In genomic region chr3:48301020-48301813, GRCh38 we compare ENCODE assay signal across 9 cellular contexts. TPM values are rescaled to one million over a fixed set of nuclear protein-coding genes. Genes with fewer than 3 reads are reported as not detected.
A peak's percentile ranks its signal among the peaks of the same experiment; 100 is the strongest.
DNase-seq lines count a peak whose midpoint lies in the region; ATAC-seq, FAIRE-seq and TF ChIP-seq lines count a peak whose summit lies in the region.
"Had no signal": no experiment of that assay in that cellular context is flagged by ENCODE, and none has a peak within 500 bp of the region (broad histone marks: within the 10 kb centered on the region; RNA-seq: fewer than 3 reads in every experiment).

Gene NME6 (minus strand): TSS chr3:48301367.

- TF ChIP-seq POLR2A in HepG2 (IDR thresholded peaks at IDR 0.05; ENCODE audit: insufficient read depth in 1 of 2, low read depth in 2 of 2, low read length in 2 of 2), result peak; percentile 72 to 80

- in situ Hi-C loops in HepG2 (cut with HindIII; ENCODE audit: extremely low pct_ligation_motif_present, low pct_unique_long_range_greater_than_20kb), result no loop called here

- peak within 1 kb of the TSS; percentile 34 for H2AFZ ChIP-seq in HepG2 (ENCODE audit: low read length)

- BruUV-seq in HepG2 (replicated peaks; lab: Mats Ljungman, UMichigan), result no TSS peak

- peak within 1 kb of the TSS; percentile 91 for H3K9ac ChIP-seq in HepG2 (ENCODE audit: insufficient read depth, low read depth, low read length)

- peak within 1 kb of the TSS; percentile 99 for H3K4me3 Mint-ChIP-seq in dendritic cell treated with granulocyte-macrophage colony-stimulating factor and Interleukin-4, amounts not matched to agents 40 ng/mL and 50 ng/mL, for 4 days

- H3K4me1 ChIP-seq in BE2C, result no peaks in the 10 kb centered on the region
- H3K4me1 ChIP-seq in HepG2 (ENCODE audit: insufficient read depth, low read length), result peaks cover 44% of the 10 kb centered on the region

- 0% methylated on average over 14 of the region's 70 CpGs for WGBS in HepG2 (ENCODE audit: low lambda C conversion rate)

- POLR2A ChIA-PET in HepG2 (lab: Yijun Ruan, JAX), result interaction anchor here (1.0 to 1.5 kb wide), 3 partner anchors 11 to 172 kb away, joined by 3 to 4 read pairs (median 4); partner anchors contain the start of genes CCDC51 and TMA7

- peak within 1 kb of the TSS; percentile 96 for H3K27ac ChIP-seq in HepG2 (ENCODE audit: extremely low read length, insufficient read depth, low read length)

- ATAC-seq in GM19351 (IDR thresholded peaks at IDR 0.05; ENCODE audit: unreplicated experiment) (peak; percentile 66), HG03565 (IDR thresholded peaks at IDR 0.05; ENCODE audit: unreplicated experiment) (peak; percentile 70), HepG2 (peak; percentile 96)

- TF ChIP-seq CTCF in BE2C (IDR thresholded peaks at IDR 0.05; ENCODE audit: low read depth, low read length), result no peak
- TF ChIP-seq CTCF in HepG2 (CRISPR knock-in tag; IDR thresholded peaks at IDR 0.05), result peak; percentile 25; the same call in 1 of the 2 replicates

- CTCF ChIA-PET in HepG2 (lab: Yijun Ruan, JAX; ENCODE audit: low intra/inter-chr PET ratio, low total read pairs), result no interaction called here

- intact Hi-C loops in dendritic cell treated with granulocyte-macrophage colony-stimulating factor and Interleukin-4, amounts not matched to agents 40 ng/mL and 50 ng/mL, for 4 days (cut with micrococcal nuclease), result no loop called here
- intact Hi-C loops in HepG2 (cut with micrococcal nuclease; ENCODE audit: unreplicated experiment), result no loop called here

- no peaks in the 10 kb centered on the region for H3K27me3 Mint-ChIP-seq in dendritic cell treated with granulocyte-macrophage colony-stimulating factor and Interleukin-4, amounts not matched to agents 40 ng/mL and 50 ng/mL, for 4 days

- peaks cover 12% of the 10 kb centered on the region for H3K79me2 ChIP-seq in HepG2 (ENCODE audit: insufficient read depth, low read length)

- DNase-seq in BE2C (peak; percentile 85), NCI-H774 (lab: John Stamatoyannopoulos, UW) (peak; percentile 74), HepG2 (ENCODE audit: low spot score) (peak; percentile 80)
- DNase-seq in activated CD4-positive, alpha-beta T cell treated with anti-CD3 and anti-CD28 coated beads, Interleukin-2, amount 50 U/mL, for 4 hours, result peak; percentile 87
- DNase-seq in stimulated activated CD4-positive, alpha-beta T cell treated with anti-CD3 and anti-CD28 coated beads, Interleukin-2, amount 100 ng/mL, for 48 hours, result peak; percentile 94 to 97

- H3K36me3 ChIP-seq in BE2C (no peaks in the 10 kb centered on the region), HepG2 (replicated peaks in 1 of 2; ENCODE audit: control insufficient read depth in 1 of 2, insufficient read depth in 2 of 2, low read length in 2 of 2) (peaks cover 2 to 22% of the 10 kb centered on the region in 2 experiments; a peak in 3 of 5 replicates)

- FAIRE-seq in HepG2 (lab: Jason Lieb, UNC), result no peak
- FAIRE-seq: TTC549 had no signal

- H3K9me3 ChIP-seq in BE2C (no peaks in the 10 kb centered on the region), HepG2 (ENCODE audit: low read length) (no peaks in the 10 kb centered on the region)

- H3K27me3 ChIP-seq in BE2C (no peaks in the 10 kb centered on the region), HepG2 (ENCODE audit: control insufficient read depth in 1 of 2, insufficient read depth in 2 of 2, low read length in 2 of 2) (no peaks in the 10 kb centered on the region)

- peaks cover 28% of the 10 kb centered on the region for H3K4me1 Mint-ChIP-seq in dendritic cell treated with granulocyte-macrophage colony-stimulating factor and Interleukin-4, amounts not matched to agents 40 ng/mL and 50 ng/mL, for 4 days (ENCODE audit: low read depth)

- no peaks in the 10 kb centered on the region for H3K9me3 Mint-ChIP-seq in dendritic cell treated with granulocyte-macrophage colony-stimulating factor and Interleukin-4, amounts not matched to agents 40 ng/mL and 50 ng/mL, for 4 days

- H4K20me1 ChIP-seq in HepG2 (ENCODE audit: insufficient read depth, low read length), result no peaks in the 10 kb centered on the region

- H3K27ac Mint-ChIP-seq in dendritic cell treated with granulocyte-macrophage colony-stimulating factor and Interleukin-4, amounts not matched to agents 40 ng/mL and 50 ng/mL, for 4 days, result peak within 1 kb of the TSS; percentile 100

- peaks cover 39% of the 10 kb centered on the region for H3K36me3 Mint-ChIP-seq in dendritic cell treated with granulocyte-macrophage colony-stimulating factor and Interleukin-4, amounts not matched to agents 40 ng/mL and 50 ng/mL, for 4 days (ENCODE audit: low read depth)

- TF ChIP-seq RAD21 in HepG2 (CRISPR knock-in tag; IDR thresholded peaks at IDR 0.05), result no peak; the same call in none of the 2 replicates

- peak within 1 kb of the TSS; percentile 62 for H3K4me3 ChIP-seq in BE2C (ENCODE audit: low read depth, low read length)
- H3K4me3 ChIP-seq in HepG2 (replicated peaks in 1 of 3; ENCODE audit: insufficient read depth in 1 of 3, low read depth in 2 of 3, low read length in 3 of 3), result peak within 1 kb of the TSS; percentile 57 to 93 (median 93)

- H3K4me2 ChIP-seq in HepG2 (ENCODE audit: low read depth, low read length), result peak within 1 kb of the TSS; percentile 86

- TF ChIP-seq EP300 in HepG2 (IDR thresholded peaks at IDR 0.05; ENCODE audit: low read depth in 2 of 2, low read length in 2 of 2), result peak in 1 of 2 experiments; percentile 39; a peak in 1 of 4 replicates
- no peak for TF ChIP-seq EP300 in HepG2 (CRISPR knock-in tag; IDR thresholded peaks at IDR 0.05; ENCODE audit: borderline replicate concordance)

TF ChIP-seq in HepG2, 621 proteins besides CTCF, POLR2A, EP300 and RAD21 (continues in another document):
- TF ChIP-seq NONO (IDR thresholded peaks at IDR 0.05), result no peak
- TF ChIP-seq NONO (CRISPR knock-in tag; conservative IDR thresholded peaks at IDR 0.05), result peak; percentile 88
- 0 out of 2 replicates have a peak, but pooled peaks have one; percentile 39 for TF ChIP-seq ZKSCAN1 (IDR thresholded peaks at IDR 0.05; ENCODE audit: low read length)
- TF ChIP-seq GTF2F1 (IDR thresholded peaks at IDR 0.05; ENCODE audit: low read length), result no peak
- no peak for TF ChIP-seq ZNF558 (CRISPR knock-in tag; IDR thresholded peaks at IDR 0.05; ENCODE audit: borderline replicate concordance)
- TF ChIP-seq DMTF1 (CRISPR knock-in tag; IDR thresholded peaks at IDR 0.05), result no peak
- TF ChIP-seq SMARCC2 (IDR thresholded peaks at IDR 0.05), result no peak
- TF ChIP-seq KLF6 (CRISPR knock-in tag; IDR thresholded peaks at IDR 0.05), result peak; percentile 90
- peak; percentile 31 for TF ChIP-seq HNRNPH1 (optimal IDR thresholded peaks at IDR 0.05; ENCODE audit: low read depth, low read length)
- TF ChIP-seq ZNF768 (CRISPR knock-in tag; IDR thresholded peaks at IDR 0.05), result peak; percentile 86
- peak; percentile 78 for TF ChIP-seq ZNF777 (CRISPR knock-in tag; IDR thresholded peaks at IDR 0.05)
- TF ChIP-seq PTBP1 (IDR thresholded peaks at IDR 0.05; ENCODE audit: low read depth, low read length, poor library complexity, severe bottlenecking), result no peak
- TF ChIP-seq SYNCRIP (IDR thresholded peaks at IDR 0.05; ENCODE audit: insufficient read depth, low read depth, low read length), result no peak

RNA-seq across cellular contexts. Expression of gene NME6, which starts in this region (rescaled TPM):
- polyA plus RNA-seq in BE2C (2012; ENCODE audit: insufficient read depth, insufficient read length, low read depth), result 12.2 TPM
- 29.3 and 39.3 TPM in 2 replicates for total RNA-seq in HepG2 (2016; rRNA removed; fragmentation: Illumina TruSeq; extraction: Trizol)
- 16.7 and 19.9 TPM in 2 replicates for total RNA-seq in HepG2 (2016; cell fraction: cytosol; rRNA removed; fragmentation: Illumina TruSeq; extraction: Trizol; ENCODE audit: low read depth)
- total RNA-seq in HepG2 (2016; cell fraction: insoluble cytoplasmic fraction; rRNA removed; fragmentation: Illumina TruSeq; extraction: Trizol), result 32.0 and 39.5 TPM in 2 replicates
- 27.4 and 28.5 TPM in 2 replicates for total RNA-seq in HepG2 (2016; cell fraction: membrane; rRNA removed; fragmentation: Illumina TruSeq; extraction: Trizol)
- total RNA-seq in HepG2 (2016; cell fraction: nucleus; rRNA removed; fragmentation: Illumina TruSeq; extraction: Trizol), result 12.5 and 20.5 TPM in 2 replicates
- polyA plus RNA-seq in HepG2 (2011; rRNA removed), result 31.0 and 35.0 TPM in 2 replicates
- polyA plus RNA-seq in HepG2 (2011; cell fraction: cytosol; rRNA removed), result 35.2 and 38.2 TPM in 2 replicates
- polyA plus RNA-seq in HepG2 (2011; cell fraction: nucleus; rRNA removed), result 12.4 and 14.8 TPM in 2 replicates
- 13.5 and 14.8 TPM in 2 replicates for polyA plus RNA-seq in HepG2 (2012)
- polyA plus RNA-seq in HepG2 (2016; cell fraction: cytosol; fragmentation: Illumina TruSeq; extraction: Trizol; ENCODE audit: low read depth), result 16.6 and 18.9 TPM in 2 replicates
- 36.5 and 38.3 TPM in 2 replicates for polyA plus RNA-seq in HepG2 (2016; cell fraction: insoluble cytoplasmic fraction; fragmentation: Illumina TruSeq; extraction: Trizol; ENCODE audit: low read depth)
- polyA plus RNA-seq in HepG2 (2016; cell fraction: membrane; fragmentation: Illumina TruSeq; extraction: Trizol; ENCODE audit: low read depth), result 22.5 and 24.6 TPM in 2 replicates
- 26.6 and 28.5 TPM in 2 replicates for polyA plus RNA-seq in HepG2 (2016; cell fraction: nucleus; fragmentation: Illumina TruSeq; extraction: Trizol; ENCODE audit: insufficient read depth, low read depth)
- polyA minus RNA-seq in HepG2 (2011; rRNA and poly(A)+ RNA removed; ENCODE audit: low replicate concordance), result 33.9 and 58.1 TPM in 2 replicates
- polyA minus RNA-seq in HepG2 (2011; cell fraction: cytosol; rRNA and poly(A)+ RNA removed), result 8.7 and 12.7 TPM in 2 replicates
- 15.2 and 16.3 TPM in 2 replicates for polyA minus RNA-seq in HepG2 (2011; cell fraction: nucleus; rRNA and poly(A)+ RNA removed)

Comparison
In these comparisons a context has a peak if more than half of its experiments do, and no peak if none do; other contexts are left out.
1. Peak in every context shown above with its lines: DNase-seq, ATAC-seq, H3K4me3 ChIP-seq and H3K27ac ChIP-seq.